27 cellular contexts compared by ENCODE assay signal in genomic region chr19:43498233-43498830, GRCh38. TPM values are rescaled to one million over a fixed set of nuclear protein-coding genes. Genes with fewer than 3 reads are reported as not detected.
A peak's percentile ranks its signal among the peaks of the same experiment; 100 is the strongest.
DNase-seq lines count a peak whose midpoint lies in the region; ATAC-seq and TF ChIP-seq lines count a peak whose summit lies in the region.
"Had no signal": no experiment of that assay in that cellular context is flagged by ENCODE, and none has a peak within 500 bp of the region (broad histone marks: within the 10 kb centered on the region; RNA-seq: fewer than 3 reads in every experiment).

No MANE protein-coding gene starts in this region.

- 55 to 61% (median 57%) methylated on average over 4 of the region's 4 CpGs for WGBS in heart left ventricle, 4 donors

- H3K4me1 ChIP-seq in heart left ventricle (peaks cover 0 to 27% (median 9%) of the 10 kb centered on the region in 12 donors), A673 (ENCODE audit: insufficient read depth, low read length, poor library complexity, severe bottlenecking) (peaks cover 5% of the 10 kb centered on the region)
- H3K4me1 ChIP-seq in naive thymus-derived CD4-positive, alpha-beta T cell (ENCODE audit: control insufficient read depth in 2 of 2, insufficient read depth in 2 of 2, low read length in 2 of 2), result peaks cover 0 to 10% of the 10 kb centered on the region in 2 donors

- DNase-seq in activated CD4-positive, alpha-beta T cell treated with anti-CD3 and anti-CD28 coated beads, Interleukin-2, amount 10 ng/mL, durations not matched to agents 24 days and 14 days, result no peak
- DNase-seq in activated CD4-positive, alpha-beta T cell treated with anti-CD3 and anti-CD28 coated beads for 1 hour, result no peak
- DNase-seq in RWPE1 (ENCODE audit: low spot score) (no peak), heart left ventricle (peak in 3 of 5 donors; percentile 33 to 46 (median 40)), A673 (ENCODE audit: low spot score) (no peak)
- no peak for DNase-seq in naive thymus-derived CD4-positive, alpha-beta T cell
- DNase-seq: activated CD4-positive, alpha-beta T cell treated with anti-CD3 and anti-CD28 coated beads for 48 hours; CD4-positive, alpha-beta T cell; mesenchymal stem cell; NCI-H1694 treated with DMSO at 0.1 percent for 48 hours; NCI-H510A; NK-92 treated with Interleukin-12 subunit alpha and Interleukin-12 subunit beta, amount 100 ng/mL, for 24 hours; PC-3; SHP77; stimulated activated naive CD8-positive, alpha-beta T cell treated with anti-CD3 and anti-CD28 coated beads, Interleukin-15, amount 100 ng/mL, for 72 hours; T-helper 9 cell; tibial artery had no signal

- intact Hi-C loops in activated CD4-positive, alpha-beta T cell treated with anti-CD3 and anti-CD28 coated beads, Interleukin-2, amount 10 ng/mL, durations not matched to agents 24 days and 14 days (cut with micrococcal nuclease), result no loop called here
- intact Hi-C loops in heart left ventricle (cut with DNase I) (no loop called here), A673 (cut with micrococcal nuclease; ENCODE audit: unreplicated experiment) (no loop called here)
- intact Hi-C loops in naive thymus-derived CD4-positive, alpha-beta T cell (cut with micrococcal nuclease), result no loop called here

- ATAC-seq in heart left ventricle (peak in 3 of 4 donors; percentile 68 to 82 (median 77)), GM18498 (IDR thresholded peaks at IDR 0.05; ENCODE audit: unreplicated experiment) (no peak), GM19351 (IDR thresholded peaks at IDR 0.05; ENCODE audit: unreplicated experiment) (no peak)
- no peak for ATAC-seq in naive thymus-derived CD4-positive, alpha-beta T cell
- ATAC-seq: PC-3; stimulated activated naive CD8-positive, alpha-beta T cell treated with anti-CD3 and anti-CD28 coated beads, Interleukin-15, amount 100 ng/mL, for 72 hours had no signal

- peak overlapping the region; percentile 31 for H3K27ac Mint-ChIP-seq in activated CD4-positive, alpha-beta T cell treated with anti-CD3 and anti-CD28 coated beads, Interleukin-2, amount 10 ng/mL, durations not matched to agents 24 days and 14 days
- H3K27ac Mint-ChIP-seq in naive thymus-derived CD4-positive, alpha-beta T cell, result peak overlapping the region in 5 of 9 donors; percentile 21 to 83 (median 57)
- H3K27ac Mint-ChIP-seq: activated T-helper 1 cell treated with anti-CD3 and anti-CD28 coated beads, Interleukin-12 subunit alpha, Interleukin-12 subunit beta, Interleukin-2, Interleukin-4 antibody, amounts not matched to agents 30 ng/mL and 10 ng/mL and 1 ng/mL, durations not matched to agents 14 hours and 24 hours and 36 hours; CD4-positive, alpha-beta T cell had no signal

- H3K4me1 Mint-ChIP-seq in activated CD4-positive, alpha-beta T cell treated with anti-CD3 and anti-CD28 coated beads, Interleukin-2, amount 10 ng/mL, durations not matched to agents 24 days and 14 days, result peaks cover 8% of the 10 kb centered on the region
- H3K4me1 Mint-ChIP-seq in naive thymus-derived CD4-positive, alpha-beta T cell, result peaks cover 15 to 47% (median 22%) of the 10 kb centered on the region in 7 donors

- H3K27ac ChIP-seq in RWPE1 (peak overlapping the region; percentile 3; the same call in 1 of the 2 replicates), heart left ventricle (peak overlapping the region in 7 of 12 donors; percentile 3 to 60 (median 41)), A673 (ENCODE audit: low read depth, low read length, poor library complexity, severe bottlenecking) (no peak overlapping the region)
- no peak overlapping the region for H3K27ac ChIP-seq in naive thymus-derived CD4-positive, alpha-beta T cell (ENCODE audit: low read depth, low read length)
- H3K27ac ChIP-seq: tibial artery, VCaP had no signal

- H3K9me3 ChIP-seq in heart left ventricle, result no peaks in the 10 kb centered on the region
- H3K9me3 ChIP-seq in naive thymus-derived CD4-positive, alpha-beta T cell (ENCODE audit: control insufficient read depth in 2 of 3, low read length in 3 of 3), result no peaks in the 10 kb centered on the region
- no peaks in the 10 kb centered on the region for H3K9me3 ChIP-seq in A673 (ENCODE audit: low read depth, low read length, poor library complexity, severe bottlenecking)
- H3K9me3 ChIP-seq: tibial artery had no signal

- TF ChIP-seq CTCF in RWPE1 (conservative IDR thresholded peaks at IDR 0.05; ENCODE audit: low read depth) (no peak), heart left ventricle (IDR thresholded peaks at IDR 0.05) (no peak), A673 (conservative IDR thresholded peaks at IDR 0.05; ENCODE audit: low read depth, low read length) (no peak)

- POLR2A ChIA-PET in RWPE1 (lab: Yijun Ruan, JAX; ENCODE audit: low non-redundant PET), result no interaction called here
- POLR2A ChIA-PET in naive thymus-derived CD4-positive, alpha-beta T cell (lab: Charles Lee), result no interaction called here
- POLR2A ChIA-PET in A673 (lab: Charles Lee; ENCODE audit: low non-redundant PET), result no interaction called here

- CTCF ChIA-PET in RWPE1 (lab: Yijun Ruan, JAX), result interaction anchor here (0.6 kb wide), 1 partner anchor 51 kb away, joined by 3 read pairs; no protein-coding TSS in a partner anchor
- CTCF ChIA-PET in naive thymus-derived CD4-positive, alpha-beta T cell (lab: Charles Lee), result interaction anchor here (1.8 kb wide), 1 partner anchor 51 kb away, joined by 6 read pairs; no protein-coding TSS in a partner anchor
- CTCF ChIA-PET in A673 (lab: Charles Lee), result no interaction called here

- H3K4me3 ChIP-seq in heart left ventricle (no peak overlapping the region), A673 (ENCODE audit: low read depth, low read length, poor library complexity, severe bottlenecking) (no peak overlapping the region)
- H3K4me3 ChIP-seq in naive thymus-derived CD4-positive, alpha-beta T cell (ENCODE audit: low read length), result no peak overlapping the region
- H3K4me3 ChIP-seq: tibial artery had no signal

- no peak for TF ChIP-seq POLR2A in heart left ventricle (IDR thresholded peaks at IDR 0.05)

- no peak overlapping the region for H3K4me3 Mint-ChIP-seq in activated CD4-positive, alpha-beta T cell treated with anti-CD3 and anti-CD28 coated beads, Interleukin-2, amount 10 ng/mL, durations not matched to agents 24 days and 14 days
- peak overlapping the region in 2 of 10 donors; percentile 8 to 20 for H3K4me3 Mint-ChIP-seq in naive thymus-derived CD4-positive, alpha-beta T cell
- H3K4me3 Mint-ChIP-seq: activated naive CD8-positive, alpha-beta T cell; activated T-helper 1 cell treated with anti-CD3 and anti-CD28 coated beads, Interleukin-12 subunit alpha, Interleukin-12 subunit beta, Interleukin-2, Interleukin-4 antibody, amounts not matched to agents 30 ng/mL and 10 ng/mL and 1 ng/mL, durations not matched to agents 14 hours and 24 hours and 36 hours; CD4-positive, alpha-beta T cell; stimulated activated naive CD8-positive, alpha-beta T cell treated with anti-CD3 and anti-CD28 coated beads, Interleukin-15, amount 100 ng/mL, for 72 hours had no signal

- H3K27me3 ChIP-seq in heart left ventricle, result no peaks in the 10 kb centered on the region
- no peaks in the 10 kb centered on the region for H3K27me3 ChIP-seq in naive thymus-derived CD4-positive, alpha-beta T cell (ENCODE audit: control insufficient read depth in 2 of 2, insufficient read depth in 2 of 2, low read length in 2 of 2)
- H3K27me3 ChIP-seq in A673 (replicated peaks; ENCODE audit: insufficient read depth, low read depth, low read length, poor library complexity), result no peaks in the 10 kb centered on the region
- H3K27me3 ChIP-seq: tibial artery had no signal

- no peaks in the 10 kb centered on the region for H3K27me3 Mint-ChIP-seq in activated CD4-positive, alpha-beta T cell treated with anti-CD3 and anti-CD28 coated beads, Interleukin-2, amount 10 ng/mL, durations not matched to agents 24 days and 14 days
- no peaks in the 10 kb centered on the region for H3K27me3 Mint-ChIP-seq in naive thymus-derived CD4-positive, alpha-beta T cell
- H3K27me3 Mint-ChIP-seq: activated naive CD8-positive, alpha-beta T cell; CD4-positive, alpha-beta T cell; stimulated activated naive CD8-positive, alpha-beta T cell treated with anti-CD3 and anti-CD28 coated beads, Interleukin-15, amount 100 ng/mL, for 72 hours had no signal

- H3K36me3 ChIP-seq in heart left ventricle, result peaks cover 0 to 34% (median 30%) of the 10 kb centered on the region in 9 donors
- H3K36me3 ChIP-seq in naive thymus-derived CD4-positive, alpha-beta T cell (ENCODE audit: control insufficient read depth in 2 of 3, insufficient read depth in 3 of 3, low read length in 3 of 3), result peaks cover 0 to 63% (median 4%) of the 10 kb centered on the region in 3 experiments
- H3K36me3 ChIP-seq in A673 (ENCODE audit: insufficient read depth, low read length, poor library complexity, severe bottlenecking), result peaks cover 2% of the 10 kb centered on the region

- H3K9me3 Mint-ChIP-seq in activated CD4-positive, alpha-beta T cell treated with anti-CD3 and anti-CD28 coated beads, Interleukin-2, amount 10 ng/mL, durations not matched to agents 24 days and 14 days, result no peaks in the 10 kb centered on the region
- no peaks in the 10 kb centered on the region for H3K9me3 Mint-ChIP-seq in naive thymus-derived CD4-positive, alpha-beta T cell
- H3K9me3 Mint-ChIP-seq: activated T-helper 1 cell treated with anti-CD3 and anti-CD28 coated beads, Interleukin-12 subunit alpha, Interleukin-12 subunit beta, Interleukin-2, Interleukin-4 antibody, amounts not matched to agents 30 ng/mL and 10 ng/mL and 1 ng/mL, durations not matched to agents 14 hours and 24 hours and 36 hours; CD4-positive, alpha-beta T cell; stimulated activated naive CD8-positive, alpha-beta T cell treated with anti-CD3 and anti-CD28 coated beads, Interleukin-15, amount 100 ng/mL, for 72 hours had no signal

- peaks cover 36% of the 10 kb centered on the region for H3K36me3 Mint-ChIP-seq in activated CD4-positive, alpha-beta T cell treated with anti-CD3 and anti-CD28 coated beads, Interleukin-2, amount 10 ng/mL, durations not matched to agents 24 days and 14 days (ENCODE audit: low read depth)
- H3K36me3 Mint-ChIP-seq in naive thymus-derived CD4-positive, alpha-beta T cell, result peaks cover 12 to 31% (median 26%) of the 10 kb centered on the region in 5 donors

- BruUV-seq in A673 (replicated peaks; lab: Mats Ljungman, UMichigan), result no TSS peak

RNA-seq across cellular contexts. Expression of gene PHLDB3, which starts 6.2 kb away (rescaled TPM):
- 26.3 and 26.7 TPM in 2 replicates for total RNA-seq in activated CD4-positive, alpha-beta T cell treated with anti-CD3 and anti-CD28 coated beads, Interleukin-2, amount 10 ng/mL, durations not matched to agents 24 days and 14 days
- 10 to 100 TPM in 1 of 9 donors, 1 to 10 TPM in 8; 2.4 to 11.6 (median 6.4) TPM for total RNA-seq in heart left ventricle
- polyA plus RNA-seq in heart left ventricle, result 1 to 10 TPM; 4.3 to 5.7 TPM
- 10 to 100 TPM; 24.5 to 98.8 (median 43.3) TPM for total RNA-seq in naive thymus-derived CD4-positive, alpha-beta T cell
- polyA plus RNA-seq in naive thymus-derived CD4-positive, alpha-beta T cell, result 1 to 10 TPM; 4.5 to 6.5 TPM
- total RNA-seq in A673 (2021), result 9.0 and 11.2 TPM in 2 replicates

RNA-seq across cellular contexts. Expression of gene ETHE1, which starts 28.7 kb away (rescaled TPM):
- 59.3 and 59.7 TPM in 2 replicates for total RNA-seq in activated CD4-positive, alpha-beta T cell treated with anti-CD3 and anti-CD28 coated beads, Interleukin-2, amount 10 ng/mL, durations not matched to agents 24 days and 14 days
- total RNA-seq in heart left ventricle (10 to 100 TPM in 8 of 9 donors, 1 to 10 TPM in 1; 9.0 to 27.6 (median 14.2) TPM), A673 (2021) (8.8 and 15.3 TPM in 2 replicates)
- polyA plus RNA-seq in heart left ventricle, result 10 to 100 TPM in 1 of 2 donors, 1 to 10 TPM in 1; 6.0 to 21.2 TPM
- total RNA-seq in naive thymus-derived CD4-positive, alpha-beta T cell, result 10 to 100 TPM; 20.3 to 58.6 (median 23.9) TPM
- 10 to 100 TPM; 58.0 to 59.3 TPM for polyA plus RNA-seq in naive thymus-derived CD4-positive, alpha-beta T cell

RNA-seq across cellular contexts. Expression of gene LYPD3, which starts 32.9 kb away (rescaled TPM):
- 3.6 and 4.1 TPM in 2 replicates for total RNA-seq in activated CD4-positive, alpha-beta T cell treated with anti-CD3 and anti-CD28 coated beads, Interleukin-2, amount 10 ng/mL, durations not matched to agents 24 days and 14 days
- total RNA-seq in heart left ventricle (under 1 TPM in 5 of 9 donors, not detected in 4; 0.21 to 0.77 (median 0.37) TPM), A673 (2021) (0.21 and 0.31 TPM in 2 replicates)
- under 1 TPM; 0.08 to 0.46 TPM for polyA plus RNA-seq in heart left ventricle
- 10 to 100 TPM in 1 of 5 experiments, 1 to 10 TPM in 4; 1.1 to 30.6 (median 6.1) TPM for total RNA-seq in naive thymus-derived CD4-positive, alpha-beta T cell
- 1 to 10 TPM; 6.5 to 9.1 TPM for polyA plus RNA-seq in naive thymus-derived CD4-positive, alpha-beta T cell
- total RNA-seq: A172, pulmonary artery endothelial cell had no signal

RNA-seq across cellular contexts. Expression of gene ZNF575, which starts 34.7 kb away (rescaled TPM):
- total RNA-seq in activated CD4-positive, alpha-beta T cell treated with anti-CD3 and anti-CD28 coated beads, Interleukin-2, amount 10 ng/mL, durations not matched to agents 24 days and 14 days, result 1.8 and 2.4 TPM in 2 replicates
- total RNA-seq in heart left ventricle (1 to 10 TPM in 5 of 9 donors, under 1 TPM in 2, not detected in 2; 0.58 to 1.9 (median 1.3) TPM), A673 (2021) (2.8 and 3.1 TPM in 2 replicates)
- polyA plus RNA-seq in heart left ventricle, result under 1 TPM; 0.38 to 0.65 TPM
- 10 to 100 TPM in 2 of 5 experiments, 1 to 10 TPM in 3; 4.5 to 10.7 (median 5.6) TPM for total RNA-seq in naive thymus-derived CD4-positive, alpha-beta T cell
- polyA plus RNA-seq in naive thymus-derived CD4-positive, alpha-beta T cell, result 1 to 10 TPM; 2.7 to 3.5 TPM
- total RNA-seq: epithelial cell of proximal tubule, H1, myocyte, PC-3 had no signal

Comparison
In these comparisons a context has a peak if more than half of its experiments do, and no peak if none do; other contexts are left out.
1. DNase-seq: peak in heart left ventricle (3 of 5); none in activated CD4-positive, alpha-beta T cell treated with anti-CD3 and anti-CD28 coated beads, Interleukin-2, amount 10 ng/mL, durations not matched to agents 24 days and 14 days (single experiment), activated CD4-positive, alpha-beta T cell treated with anti-CD3 and anti-CD28 coated beads for 1 hour (single experiment), RWPE1 (single experiment), naive thymus-derived CD4-positive, alpha-beta T cell (0 of 9) and A673 (single experiment).
2. H3K27ac ChIP-seq: peak in RWPE1 (single experiment) and heart left ventricle (7 of 12); none in naive thymus-derived CD4-positive, alpha-beta T cell (single experiment) and A673 (single experiment).
3. ATAC-seq: peak in heart left ventricle (3 of 4); none in naive thymus-derived CD4-positive, alpha-beta T cell (single experiment), GM18498 (single experiment) and GM19351 (single experiment).